In genomic region chr7:88090233-88090632, GRCh38 we compare ENCODE assay signal across 15 cellular contexts.
"Had no signal": no experiment of that assay in that cellular context is flagged by ENCODE, and none has a peak within 500 bp of the region (broad histone marks: within the 10 kb centered on the region; RNA-seq: fewer than 3 reads in every experiment).

No MANE protein-coding gene starts in this region.

- H3K4me1 ChIP-seq: parathyroid adenoma had no signal

- H3K27ac Mint-ChIP-seq: activated CD4-positive, alpha-beta memory T cell treated with anti-CD3 and anti-CD28 coated beads, Interleukin-2, amount 10 ng/mL, durations not matched to agents 7 days and 5 days; activated naive CD8-positive, alpha-beta T cell; activated T-cell treated with anti-CD3 and anti-CD28 coated beads, Interleukin-2, amount 50 U/mL, for 24 hours; naive thymus-derived CD4-positive, alpha-beta T cell; T-helper 1 cell treated with Interleukin-12 subunit alpha and Interleukin-12 subunit beta and Interleukin-4 antibody, amounts not matched to agents 30 μg/mL and 1 μg/mL, for 36 hours had no signal

- H3K27me3 ChIP-seq: neutrophil, stomach had no signal

- H3K9me3 ChIP-seq: mucosa of descending colon, neutrophil, stomach, thoracic aorta had no signal

- H3K36me3 ChIP-seq: neutrophil, stomach, thoracic aorta had no signal

- H3K9ac ChIP-seq: parathyroid adenoma had no signal

- H3K36me3 Mint-ChIP-seq: activated naive CD8-positive, alpha-beta T cell; naive thymus-derived CD4-positive, alpha-beta T cell had no signal

- H3K4me3 Mint-ChIP-seq: activated CD4-positive, alpha-beta memory T cell treated with anti-CD3 and anti-CD28 coated beads, Interleukin-2, amount 10 ng/mL, durations not matched to agents 7 days and 5 days; activated naive CD8-positive, alpha-beta T cell; activated T-cell treated with anti-CD3 and anti-CD28 coated beads, Interleukin-2, amount 50 U/mL, for 24 hours; naive thymus-derived CD4-positive, alpha-beta T cell; T-helper 1 cell treated with Interleukin-12 subunit alpha and Interleukin-12 subunit beta and Interleukin-4 antibody, amounts not matched to agents 30 μg/mL and 1 μg/mL, for 36 hours had no signal

- H3K79me2 ChIP-seq: parathyroid adenoma had no signal

- H2AFZ ChIP-seq: parathyroid adenoma had no signal

- H3K4me3 ChIP-seq: mucosa of descending colon, stomach had no signal

- H3K27me3 Mint-ChIP-seq: activated CD4-positive, alpha-beta memory T cell treated with anti-CD3 and anti-CD28 coated beads, Interleukin-2, amount 10 ng/mL, durations not matched to agents 7 days and 5 days; activated naive CD8-positive, alpha-beta T cell; activated T-cell treated with anti-CD3 and anti-CD28 coated beads, Interleukin-2, amount 50 U/mL, for 24 hours had no signal

- DNase-seq: activated CD4-positive, alpha-beta memory T cell treated with anti-CD3 and anti-CD28 coated beads, Interleukin-2, amount 10 ng/mL, durations not matched to agents 7 days and 5 days; activated CD4-positive, alpha-beta T cell treated with anti-CD3 and anti-CD28 coated beads for 4 hours; activated gamma-delta T cell treated with Interleukin-2 at 50 U/mL for 16 hours; activated T-cell treated with anti-CD3 and anti-CD28 coated beads, Interleukin-2, amount 50 U/mL, for 24 hours; effector CD8-positive, alpha-beta T cell; foreskin fibroblast; mucosa of descending colon; naive thymus-derived CD4-positive, alpha-beta T cell; stimulated activated CD4-positive, alpha-beta T cell treated with anti-CD3 and anti-CD28 coated beads, Interleukin-2, amount 100 ng/mL, for 24 hours; stomach had no signal

- H3K27ac ChIP-seq: neutrophil, parathyroid adenoma, stomach, thoracic aorta had no signal

- H3K9me3 Mint-ChIP-seq: activated CD4-positive, alpha-beta memory T cell treated with anti-CD3 and anti-CD28 coated beads, Interleukin-2, amount 10 ng/mL, durations not matched to agents 7 days and 5 days; activated T-cell treated with anti-CD3 and anti-CD28 coated beads, Interleukin-2, amount 50 U/mL, for 24 hours; naive thymus-derived CD4-positive, alpha-beta T cell; T-helper 1 cell treated with Interleukin-12 subunit alpha and Interleukin-12 subunit beta and Interleukin-4 antibody, amounts not matched to agents 30 μg/mL and 1 μg/mL, for 36 hours had no signal

- ATAC-seq: mucosa of descending colon; naive thymus-derived CD4-positive, alpha-beta T cell had no signal
